ENCODE assay signal across 1 cellular context in the genomic region with DNA sequence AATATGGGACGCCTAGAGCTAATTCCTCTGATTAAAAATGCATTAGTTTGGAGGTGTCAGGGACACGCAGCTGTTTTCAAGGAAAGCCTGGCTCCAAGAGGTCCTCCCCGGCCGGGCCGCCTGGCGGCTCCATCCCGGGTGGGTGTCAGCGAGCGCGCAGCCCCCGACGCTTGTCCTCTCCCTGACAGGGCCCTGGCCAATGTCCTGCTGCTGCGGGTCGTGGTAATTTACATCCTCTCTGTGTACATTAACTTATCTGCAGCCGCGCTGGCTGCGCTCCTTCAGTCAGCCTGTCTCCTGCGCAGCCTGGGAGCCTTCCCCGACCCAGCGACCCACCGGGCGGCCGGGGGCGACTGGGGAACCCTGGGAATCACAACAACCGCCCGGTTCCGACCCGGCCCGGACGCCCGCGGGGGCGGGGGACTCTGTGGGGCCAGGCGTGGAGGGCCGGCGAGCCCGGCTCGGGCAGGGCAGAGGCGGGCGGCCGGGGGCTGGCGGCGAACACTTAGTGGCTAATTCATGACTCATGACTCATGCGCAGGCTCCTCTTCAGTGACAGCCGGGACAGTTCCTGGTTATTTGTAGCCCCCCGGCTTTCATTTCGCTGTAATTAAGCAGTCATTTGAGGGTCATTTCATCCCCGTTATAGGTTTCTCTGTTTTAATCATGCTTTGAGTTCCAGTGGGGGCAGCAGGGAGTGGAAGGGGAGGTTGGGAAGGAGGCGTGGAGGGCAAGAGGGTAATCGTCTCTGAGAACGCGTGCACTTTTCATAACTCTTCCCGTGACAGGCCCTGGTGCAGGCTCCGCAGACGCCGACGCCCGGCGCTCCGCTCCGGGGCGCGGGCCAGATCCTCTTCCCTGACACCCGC.
A peak's percentile ranks its signal among the peaks of the same experiment; 100 is the strongest.
TF ChIP-seq lines count a peak whose summit lies in the region.

No MANE protein-coding gene starts in this region.

TF ChIP-seq in HEK293, 187 proteins besides CTCF, POLR2A, EP300 and RAD21 (continued from another document and continues in another):
- no peak for TF ChIP-seq ZNF138 (tag by site-specific recombination; IDR thresholded peaks at IDR 0.05; ENCODE audit: borderline replicate concordance)
- TF ChIP-seq YY2 (tag by site-specific recombination; IDR thresholded peaks at IDR 0.05), result no peak
- no peak for TF ChIP-seq ZFP41 (tag by site-specific recombination; IDR thresholded peaks at IDR 0.05; ENCODE audit: borderline replicate concordance)
- no peak for TF ChIP-seq ZNF112 (tag by site-specific recombination; IDR thresholded peaks at IDR 0.05)
- TF ChIP-seq BCL11B (tag by site-specific recombination; IDR thresholded peaks at IDR 0.05; ENCODE audit: low read depth), result no peak
- no peak for TF ChIP-seq ZNF175 (tag by site-specific recombination; IDR thresholded peaks at IDR 0.05)
- no peak for TF ChIP-seq ZNF266 (tag by site-specific recombination; IDR thresholded peaks at IDR 0.05; ENCODE audit: low read depth)
- no peak for TF ChIP-seq TRIM28 (IDR thresholded peaks at IDR 0.05; ENCODE audit: borderline replicate concordance, low read length)
- TF ChIP-seq ZNF830 (tag by site-specific recombination; IDR thresholded peaks at IDR 0.05; ENCODE audit: low read depth), result no peak
- TF ChIP-seq ZNF324 (tag by site-specific recombination; IDR thresholded peaks at IDR 0.05), result no peak
- TF ChIP-seq ZNF670 (tag by site-specific recombination; IDR thresholded peaks at IDR 0.05; ENCODE audit: low read depth), result no peak
- TF ChIP-seq, protein P1, sequence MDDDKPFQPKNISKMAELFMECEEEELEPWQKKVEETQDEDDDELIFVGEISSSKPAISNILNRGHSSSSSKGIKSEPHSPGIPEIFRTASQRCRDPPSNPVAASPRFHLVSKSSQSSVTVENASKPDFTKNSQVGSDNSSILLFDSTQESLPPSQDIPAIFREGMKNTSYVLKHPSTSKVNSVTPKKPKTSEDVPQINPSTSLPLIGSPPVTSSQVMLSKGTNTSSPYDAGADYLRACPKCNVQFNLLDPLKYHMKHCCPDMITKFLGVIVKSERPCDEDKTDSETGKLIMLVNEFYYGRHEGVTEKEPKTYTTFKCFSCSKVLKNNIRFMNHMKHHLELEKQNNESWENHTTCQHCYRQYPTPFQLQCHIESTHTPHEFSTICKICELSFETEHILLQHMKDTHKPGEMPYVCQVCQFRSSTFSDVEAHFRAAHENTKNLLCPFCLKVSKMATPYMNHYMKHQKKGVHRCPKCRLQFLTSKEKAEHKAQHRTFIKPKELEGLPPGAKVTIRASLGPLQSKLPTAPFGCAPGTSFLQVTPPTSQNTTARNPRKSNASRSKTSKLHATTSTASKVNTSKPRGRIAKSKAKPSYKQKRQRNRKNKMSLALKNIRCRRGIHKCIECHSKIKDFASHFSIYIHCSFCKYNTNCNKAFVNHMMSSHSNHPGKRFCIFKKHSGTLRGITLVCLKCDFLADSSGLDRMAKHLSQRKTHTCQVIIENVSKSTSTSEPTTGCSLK (tag by site-specific recombination; IDR thresholded peaks at IDR 0.05), result no peak
- TF ChIP-seq ZNF473 (tag by site-specific recombination; IDR thresholded peaks at IDR 0.05), result no peak
- TF ChIP-seq, protein P2, sequence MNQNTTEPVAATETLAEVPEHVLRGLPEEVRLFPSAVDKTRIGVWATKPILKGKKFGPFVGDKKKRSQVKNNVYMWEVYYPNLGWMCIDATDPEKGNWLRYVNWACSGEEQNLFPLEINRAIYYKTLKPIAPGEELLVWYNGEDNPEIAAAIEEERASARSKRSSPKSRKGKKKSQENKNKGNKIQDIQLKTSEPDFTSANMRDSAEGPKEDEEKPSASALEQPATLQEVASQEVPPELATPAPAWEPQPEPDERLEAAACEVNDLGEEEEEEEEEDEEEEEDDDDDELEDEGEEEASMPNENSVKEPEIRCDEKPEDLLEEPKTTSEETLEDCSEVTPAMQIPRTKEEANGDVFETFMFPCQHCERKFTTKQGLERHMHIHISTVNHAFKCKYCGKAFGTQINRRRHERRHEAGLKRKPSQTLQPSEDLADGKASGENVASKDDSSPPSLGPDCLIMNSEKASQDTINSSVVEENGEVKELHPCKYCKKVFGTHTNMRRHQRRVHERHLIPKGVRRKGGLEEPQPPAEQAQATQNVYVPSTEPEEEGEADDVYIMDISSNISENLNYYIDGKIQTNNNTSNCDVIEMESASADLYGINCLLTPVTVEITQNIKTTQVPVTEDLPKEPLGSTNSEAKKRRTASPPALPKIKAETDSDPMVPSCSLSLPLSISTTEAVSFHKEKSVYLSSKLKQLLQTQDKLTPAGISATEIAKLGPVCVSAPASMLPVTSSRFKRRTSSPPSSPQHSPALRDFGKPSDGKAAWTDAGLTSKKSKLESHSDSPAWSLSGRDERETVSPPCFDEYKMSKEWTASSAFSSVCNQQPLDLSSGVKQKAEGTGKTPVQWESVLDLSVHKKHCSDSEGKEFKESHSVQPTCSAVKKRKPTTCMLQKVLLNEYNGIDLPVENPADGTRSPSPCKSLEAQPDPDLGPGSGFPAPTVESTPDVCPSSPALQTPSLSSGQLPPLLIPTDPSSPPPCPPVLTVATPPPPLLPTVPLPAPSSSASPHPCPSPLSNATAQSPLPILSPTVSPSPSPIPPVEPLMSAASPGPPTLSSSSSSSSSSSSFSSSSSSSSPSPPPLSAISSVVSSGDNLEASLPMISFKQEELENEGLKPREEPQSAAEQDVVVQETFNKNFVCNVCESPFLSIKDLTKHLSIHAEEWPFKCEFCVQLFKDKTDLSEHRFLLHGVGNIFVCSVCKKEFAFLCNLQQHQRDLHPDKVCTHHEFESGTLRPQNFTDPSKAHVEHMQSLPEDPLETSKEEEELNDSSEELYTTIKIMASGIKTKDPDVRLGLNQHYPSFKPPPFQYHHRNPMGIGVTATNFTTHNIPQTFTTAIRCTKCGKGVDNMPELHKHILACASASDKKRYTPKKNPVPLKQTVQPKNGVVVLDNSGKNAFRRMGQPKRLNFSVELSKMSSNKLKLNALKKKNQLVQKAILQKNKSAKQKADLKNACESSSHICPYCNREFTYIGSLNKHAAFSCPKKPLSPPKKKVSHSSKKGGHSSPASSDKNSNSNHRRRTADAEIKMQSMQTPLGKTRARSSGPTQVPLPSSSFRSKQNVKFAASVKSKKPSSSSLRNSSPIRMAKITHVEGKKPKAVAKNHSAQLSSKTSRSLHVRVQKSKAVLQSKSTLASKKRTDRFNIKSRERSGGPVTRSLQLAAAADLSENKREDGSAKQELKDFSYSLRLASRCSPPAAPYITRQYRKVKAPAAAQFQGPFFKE (tag by site-specific recombination; IDR thresholded peaks at IDR 0.05; ENCODE audit: borderline replicate concordance), result no peak
- 0 out of 2 replicates have a peak, but pooled peaks have one; percentile 5 for TF ChIP-seq ZNF561 (tag by site-specific recombination; IDR thresholded peaks at IDR 0.05; ENCODE audit: borderline replicate concordance)
- TF ChIP-seq ZNF747 (tag by site-specific recombination; IDR thresholded peaks at IDR 0.05), result no peak
- TF ChIP-seq ZNF707 (tag by site-specific recombination; IDR thresholded peaks at IDR 0.05), result no peak
- TF ChIP-seq, protein P3, sequence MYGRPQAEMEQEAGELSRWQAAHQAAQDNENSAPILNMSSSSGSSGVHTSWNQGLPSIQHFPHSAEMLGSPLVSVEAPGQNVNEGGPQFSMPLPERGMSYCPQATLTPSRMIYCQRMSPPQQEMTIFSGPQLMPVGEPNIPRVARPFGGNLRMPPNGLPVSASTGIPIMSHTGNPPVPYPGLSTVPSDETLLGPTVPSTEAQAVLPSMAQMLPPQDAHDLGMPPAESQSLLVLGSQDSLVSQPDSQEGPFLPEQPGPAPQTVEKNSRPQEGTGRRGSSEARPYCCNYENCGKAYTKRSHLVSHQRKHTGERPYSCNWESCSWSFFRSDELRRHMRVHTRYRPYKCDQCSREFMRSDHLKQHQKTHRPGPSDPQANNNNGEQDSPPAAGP (tag by site-specific recombination; IDR thresholded peaks at IDR 0.05), result no peak; the same call in 1 of the 2 replicates
- TF ChIP-seq ZNF16 (tag by site-specific recombination; IDR thresholded peaks at IDR 0.05; ENCODE audit: low read depth), result no peak
- TF ChIP-seq, protein P4, sequence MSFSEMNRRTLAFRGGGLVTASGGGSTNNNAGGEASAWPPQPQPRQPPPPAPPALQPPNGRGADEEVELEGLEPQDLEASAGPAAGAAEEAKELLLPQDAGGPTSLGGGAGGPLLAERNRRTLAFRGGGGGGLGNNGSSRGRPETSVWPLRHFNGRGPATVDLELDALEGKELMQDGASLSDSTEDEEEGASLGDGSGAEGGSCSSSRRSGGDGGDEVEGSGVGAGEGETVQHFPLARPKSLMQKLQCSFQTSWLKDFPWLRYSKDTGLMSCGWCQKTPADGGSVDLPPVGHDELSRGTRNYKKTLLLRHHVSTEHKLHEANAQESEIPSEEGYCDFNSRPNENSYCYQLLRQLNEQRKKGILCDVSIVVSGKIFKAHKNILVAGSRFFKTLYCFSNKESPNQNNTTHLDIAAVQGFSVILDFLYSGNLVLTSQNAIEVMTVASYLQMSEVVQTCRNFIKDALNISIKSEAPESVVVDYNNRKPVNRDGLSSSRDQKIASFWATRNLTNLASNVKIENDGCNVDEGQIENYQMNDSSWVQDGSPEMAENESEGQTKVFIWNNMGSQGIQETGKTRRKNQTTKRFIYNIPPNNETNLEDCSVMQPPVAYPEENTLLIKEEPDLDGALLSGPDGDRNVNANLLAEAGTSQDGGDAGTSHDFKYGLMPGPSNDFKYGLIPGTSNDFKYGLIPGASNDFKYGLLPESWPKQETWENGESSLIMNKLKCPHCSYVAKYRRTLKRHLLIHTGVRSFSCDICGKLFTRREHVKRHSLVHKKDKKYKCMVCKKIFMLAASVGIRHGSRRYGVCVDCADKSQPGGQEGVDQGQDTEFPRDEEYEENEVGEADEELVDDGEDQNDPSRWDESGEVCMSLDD (tag by site-specific recombination; IDR thresholded peaks at IDR 0.05), result 0 out of 2 replicates have a peak, but pooled peaks have one; percentile 19
- no peak for TF ChIP-seq ZNF302 (tag by site-specific recombination; IDR thresholded peaks at IDR 0.05; ENCODE audit: low read depth)
- no peak for TF ChIP-seq ZNF558 (tag by site-specific recombination; IDR thresholded peaks at IDR 0.05)
- TF ChIP-seq KLF10 (tag by site-specific recombination; IDR thresholded peaks at IDR 0.05), result no peak
- peak; percentile 5; the same call in 1 of the 2 replicates for TF ChIP-seq ZBTB48 (tag by site-specific recombination; IDR thresholded peaks at IDR 0.05)
- no peak for TF ChIP-seq ZNF433 (tag by site-specific recombination; IDR thresholded peaks at IDR 0.05; ENCODE audit: low read depth)
- TF ChIP-seq, protein P5, sequence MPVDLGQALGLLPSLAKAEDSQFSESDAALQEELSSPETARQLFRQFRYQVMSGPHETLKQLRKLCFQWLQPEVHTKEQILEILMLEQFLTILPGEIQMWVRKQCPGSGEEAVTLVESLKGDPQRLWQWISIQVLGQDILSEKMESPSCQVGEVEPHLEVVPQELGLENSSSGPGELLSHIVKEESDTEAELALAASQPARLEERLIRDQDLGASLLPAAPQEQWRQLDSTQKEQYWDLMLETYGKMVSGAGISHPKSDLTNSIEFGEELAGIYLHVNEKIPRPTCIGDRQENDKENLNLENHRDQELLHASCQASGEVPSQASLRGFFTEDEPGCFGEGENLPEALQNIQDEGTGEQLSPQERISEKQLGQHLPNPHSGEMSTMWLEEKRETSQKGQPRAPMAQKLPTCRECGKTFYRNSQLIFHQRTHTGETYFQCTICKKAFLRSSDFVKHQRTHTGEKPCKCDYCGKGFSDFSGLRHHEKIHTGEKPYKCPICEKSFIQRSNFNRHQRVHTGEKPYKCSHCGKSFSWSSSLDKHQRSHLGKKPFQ (tag by site-specific recombination; IDR thresholded peaks at IDR 0.05), result no peak
- 0 out of 2 replicates have a peak, but pooled peaks have one; percentile 32 for TF ChIP-seq ZNF501 (tag by site-specific recombination; IDR thresholded peaks at IDR 0.05)
- TF ChIP-seq KLF9 (tag by site-specific recombination; IDR thresholded peaks at IDR 0.05; ENCODE audit: low read depth), result peak; percentile 53; the same call in 1 of the 2 replicates
- no peak for TF ChIP-seq GLI4 (tag by site-specific recombination; IDR thresholded peaks at IDR 0.05)
- TF ChIP-seq ZNF677 (tag by site-specific recombination; IDR thresholded peaks at IDR 0.05), result no peak
- TF ChIP-seq ZNF530 (tag by site-specific recombination; IDR thresholded peaks at IDR 0.05; ENCODE audit: low read depth), result no peak
- TF ChIP-seq KLF16 (tag by site-specific recombination; IDR thresholded peaks at IDR 0.05), result peak; percentile 65
- TF ChIP-seq ZNF777 (tag by site-specific recombination; IDR thresholded peaks at IDR 0.05; ENCODE audit: borderline replicate concordance), result no peak
- TF ChIP-seq ZNF174 (tag by site-specific recombination; IDR thresholded peaks at IDR 0.05), result no peak
- TF ChIP-seq ZNF48 (tag by site-specific recombination; IDR thresholded peaks at IDR 0.05), result no peak
- no peak for TF ChIP-seq ZSCAN23 (tag by site-specific recombination; IDR thresholded peaks at IDR 0.05)
- TF ChIP-seq, protein P6, sequence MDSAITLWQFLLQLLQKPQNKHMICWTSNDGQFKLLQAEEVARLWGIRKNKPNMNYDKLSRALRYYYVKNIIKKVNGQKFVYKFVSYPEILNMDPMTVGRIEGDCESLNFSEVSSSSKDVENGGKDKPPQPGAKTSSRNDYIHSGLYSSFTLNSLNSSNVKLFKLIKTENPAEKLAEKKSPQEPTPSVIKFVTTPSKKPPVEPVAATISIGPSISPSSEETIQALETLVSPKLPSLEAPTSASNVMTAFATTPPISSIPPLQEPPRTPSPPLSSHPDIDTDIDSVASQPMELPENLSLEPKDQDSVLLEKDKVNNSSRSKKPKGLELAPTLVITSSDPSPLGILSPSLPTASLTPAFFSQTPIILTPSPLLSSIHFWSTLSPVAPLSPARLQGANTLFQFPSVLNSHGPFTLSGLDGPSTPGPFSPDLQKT (IDR thresholded peaks at IDR 0.05; ENCODE audit: borderline replicate concordance, low read depth, low read length), result no peak
- TF ChIP-seq ZNF629 (tag by site-specific recombination; IDR thresholded peaks at IDR 0.05), result peak; percentile 34; the same call in 1 of the 2 replicates
- TF ChIP-seq PRDM1 (tag by site-specific recombination; IDR thresholded peaks at IDR 0.05), result peak; percentile 66
- no peak for TF ChIP-seq OSR2 (tag by site-specific recombination; IDR thresholded peaks at IDR 0.05)
- no peak for TF ChIP-seq ZNF114 (tag by site-specific recombination; IDR thresholded peaks at IDR 0.05)
- no peak for TF ChIP-seq ZNF10 (tag by site-specific recombination; IDR thresholded peaks at IDR 0.05)
- no peak for TF ChIP-seq ZNF133 (tag by site-specific recombination; IDR thresholded peaks at IDR 0.05)
- TF ChIP-seq ZNF341 (tag by site-specific recombination; IDR thresholded peaks at IDR 0.05; ENCODE audit: low read depth), result peak; percentile 27; the same call in 1 of the 2 replicates
- TF ChIP-seq HOXC10 (CRISPR knock-in tag; IDR thresholded peaks at IDR 0.05), result no peak
- TF ChIP-seq, protein P7, sequence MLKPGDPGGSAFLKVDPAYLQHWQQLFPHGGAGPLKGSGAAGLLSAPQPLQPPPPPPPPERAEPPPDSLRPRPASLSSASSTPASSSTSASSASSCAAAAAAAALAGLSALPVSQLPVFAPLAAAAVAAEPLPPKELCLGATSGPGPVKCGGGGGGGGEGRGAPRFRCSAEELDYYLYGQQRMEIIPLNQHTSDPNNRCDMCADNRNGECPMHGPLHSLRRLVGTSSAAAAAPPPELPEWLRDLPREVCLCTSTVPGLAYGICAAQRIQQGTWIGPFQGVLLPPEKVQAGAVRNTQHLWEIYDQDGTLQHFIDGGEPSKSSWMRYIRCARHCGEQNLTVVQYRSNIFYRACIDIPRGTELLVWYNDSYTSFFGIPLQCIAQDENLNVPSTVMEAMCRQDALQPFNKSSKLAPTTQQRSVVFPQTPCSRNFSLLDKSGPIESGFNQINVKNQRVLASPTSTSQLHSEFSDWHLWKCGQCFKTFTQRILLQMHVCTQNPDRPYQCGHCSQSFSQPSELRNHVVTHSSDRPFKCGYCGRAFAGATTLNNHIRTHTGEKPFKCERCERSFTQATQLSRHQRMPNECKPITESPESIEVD (tag by site-specific recombination; IDR thresholded peaks at IDR 0.05), result no peak
